Comparison of ENCODE assay signal across 8 cellular contexts in genomic region chr1:25998075-25998761, GRCh38. TPM values are rescaled to one million over a fixed set of nuclear protein-coding genes. Genes with fewer than 3 reads are reported as not detected.
A peak's percentile ranks its signal among the peaks of the same experiment; 100 is the strongest.
DNase-seq lines count a peak whose midpoint lies in the region; ATAC-seq and TF ChIP-seq lines count a peak whose summit lies in the region.

No MANE protein-coding gene starts in this region.

- peak overlapping the region; percentile 70 to 94 for H3K9ac ChIP-seq in liver (ENCODE audit: low read depth in 1 of 2, low read length in 2 of 2)

- H3K36me3 ChIP-seq in liver (ENCODE audit: control insufficient read depth in 4 of 4, insufficient read depth in 3 of 4, low read depth in 1 of 4, low read length in 3 of 4): no peaks in the 10 kb centered on the region

- DNase-seq in C1 segment of cervical spinal cord (lab: John Stamatoyannopoulos, UW) (peak; percentile 70 to 98 (median 95)), NCI-H69 (lab: John Stamatoyannopoulos, UW) (peak; percentile 98), dermis microvascular lymphatic vessel endothelial cell (ENCODE audit: low read depth in 2 of 2) (peak; percentile 99 to 100)
- peak; percentile 94 to 98 for DNase-seq in activated CD4-positive, alpha-beta T cell treated with anti-CD3 and anti-CD28 coated beads, Interleukin-2, amount 50 U/mL, for 24 hours (ENCODE audit: low read depth in 1 of 2, low spot score in 1 of 2)
- peak; percentile 97 for DNase-seq in stimulated activated CD4-positive, alpha-beta T cell treated with anti-CD3 and anti-CD28 coated beads, Interleukin-4, amount 100 ng/mL, for 24 hours

- no peaks in the 10 kb centered on the region for H3K27me3 ChIP-seq in liver (ENCODE audit: control insufficient read depth in 4 of 4, insufficient read depth in 4 of 4, low read length in 3 of 4)

- H3K27ac ChIP-seq in liver (ENCODE audit: low read depth in 1 of 2, low read length in 2 of 2): peak overlapping the region; percentile 61 to 83

- no peaks in the 10 kb centered on the region for H3K9me3 ChIP-seq in liver (ENCODE audit: control insufficient read depth in 4 of 4, low read length in 3 of 4)

- peak; percentile 93 for ATAC-seq in GM19351 (IDR thresholded peaks at IDR 0.05; ENCODE audit: unreplicated experiment)
- ATAC-seq in HG03521 (IDR thresholded peaks at IDR 0.05; ENCODE audit: unreplicated experiment): peak; percentile 97

- H3K4me1 ChIP-seq in liver (ENCODE audit: control insufficient read depth in 4 of 4, insufficient read depth in 4 of 4, low read length in 3 of 4): peaks cover 2 to 17% (median 13%) of the 10 kb centered on the region in 4 donors

- 2% methylated on average over 34 of the region's 34 CpGs for WGBS in liver

- peak; percentile 99 for TF ChIP-seq CTCF in liver (IDR thresholded peaks at IDR 0.05; ENCODE audit: low read depth, low read length, missing input control)

- H3K4me3 ChIP-seq in liver (ENCODE audit: low read depth in 1 of 3, low read length in 3 of 3): peak overlapping the region; percentile 73 to 84 (median 80)

- TF ChIP-seq RAD21 in liver (IDR thresholded peaks at IDR 0.05): peak; percentile 99 to 100

TF ChIP-seq in liver, 16 proteins besides CTCF, POLR2A, EP300 and RAD21:
- peak; percentile 91 for TF ChIP-seq MAX (IDR thresholded peaks at IDR 0.05)
- TF ChIP-seq GABPA (IDR thresholded peaks at IDR 0.05 in 1 of 2, conservative IDR thresholded peaks at IDR 0.05 in 1 of 2): peak; percentile 31 to 88
- peak in 1 of 2 donors; percentile 23 for TF ChIP-seq EGR1 (IDR thresholded peaks at IDR 0.05; ENCODE audit: low read depth in 2 of 2)
- peak; percentile 81 to 96 for TF ChIP-seq RXRA (IDR thresholded peaks at IDR 0.05)
- TF ChIP-seq JUND (IDR thresholded peaks at IDR 0.05): peak; percentile 38 to 55
- peak; percentile 46 for TF ChIP-seq FOXA2 (IDR thresholded peaks at IDR 0.05)
- peak; percentile 96 for TF ChIP-seq ZBTB33 (IDR thresholded peaks at IDR 0.05)
- peak; percentile 38 for TF ChIP-seq FOXA1 (IDR thresholded peaks at IDR 0.05)
- peak; percentile 81 for TF ChIP-seq ATF3 (IDR thresholded peaks at IDR 0.05)
- TF ChIP-seq HNF4A (conservative IDR thresholded peaks at IDR 0.05): peak; percentile 43 to 72
- TF ChIP-seq REST (IDR thresholded peaks at IDR 0.05): peak; percentile 45
- peak; percentile 56 for TF ChIP-seq NR2F2 (IDR thresholded peaks at IDR 0.05)
- TF ChIP-seq YY1 (IDR thresholded peaks at IDR 0.05): peak; percentile 99
- no peak for TF ChIP-seq HNF4G (IDR thresholded peaks at IDR 0.05)
- peak; percentile 87 for TF ChIP-seq SP1 (IDR thresholded peaks at IDR 0.05)
- peak; percentile 33 for TF ChIP-seq TAF1 (conservative IDR thresholded peaks at IDR 0.05)

RNA-seq across cellular contexts. Expression of gene PAFAH2, which starts 0.4 kb away (rescaled TPM):
- total RNA-seq in dermis microvascular lymphatic vessel endothelial cell: 12.1 and 17.3 TPM in 2 replicates
- total RNA-seq in liver: 10 to 100 TPM; 10.2 to 13.8 TPM
- polyA plus RNA-seq in liver: 10 to 100 TPM in 1 of 2 donors, 1 to 10 TPM in 1; 9.0 to 11.4 TPM

RNA-seq across cellular contexts. Expression of gene EXTL1, which starts 23.4 kb away (rescaled TPM):
- total RNA-seq in dermis microvascular lymphatic vessel endothelial cell: not detected in 2 replicates
- total RNA-seq in liver: under 1 TPM in 1 of 2 donors, not detected in 1; under 0.01 TPM
- polyA plus RNA-seq in liver: not detected

RNA-seq across cellular contexts. Expression of gene SLC30A2, which starts 47.7 kb away (rescaled TPM):
- 0.13 TPM in 1 of 2 replicates, not detected in the other for total RNA-seq in dermis microvascular lymphatic vessel endothelial cell
- under 1 TPM; under 0.01 to 0.05 TPM for total RNA-seq in liver
- polyA plus RNA-seq in liver: under 1 TPM in 1 of 2 donors, not detected in 1; 0.12 TPM

Comparison
In these comparisons a context has a peak if more than half of its experiments do, and no peak if none do; other contexts are left out.
1. Peak in every context shown above with its lines: DNase-seq, ATAC-seq, H3K4me3 ChIP-seq and H3K27ac ChIP-seq.